Comparison of ENCODE assay signal across 20 cellular contexts in genomic region chr10:31074357-31075065, GRCh38. TPM values are rescaled to one million over a fixed set of nuclear protein-coding genes. Genes with fewer than 3 reads are reported as not detected.
DNase-seq lines count a peak whose midpoint lies in the region; ATAC-seq, FAIRE-seq and TF ChIP-seq lines count a peak whose summit lies in the region.
"Had no signal": no experiment of that assay in that cellular context is flagged by ENCODE, and none has a peak within 500 bp of the region (broad histone marks: within the 10 kb centered on the region; RNA-seq: fewer than 3 reads in every experiment).

No MANE protein-coding gene starts in this region.

- H3K4me2 ChIP-seq in H9 (ENCODE audit: insufficient read depth, insufficient read length, low read length) = no peak overlapping the region

- no peak overlapping the region for H4K91ac ChIP-seq in H9 (ENCODE audit: insufficient read length, low read depth, low read length)

- H3K4me1 Mint-ChIP-seq in H9 (peaks cover 23 to 31% of the 10 kb centered on the region in 2 experiments), T-helper 17 cell (no peaks in the 10 kb centered on the region), glutamatergic neuron (ENCODE audit: low read depth, unreplicated experiment) (peaks cover 16% of the 10 kb centered on the region)
- H3K4me1 Mint-ChIP-seq in stimulated activated memory B cell treated with anti-CD40 and anti-IgM and Interleukin-4, amounts not matched to agents 10 μg/mL and 1 μg/mL and 100 μg/mL, for 72 hours = no peaks in the 10 kb centered on the region
- H3K4me1 Mint-ChIP-seq: B cell had no signal

- H3K79me2 ChIP-seq in H9 (ENCODE audit: insufficient read depth, low read length) = no peaks in the 10 kb centered on the region

- no peak overlapping the region for H2BK12ac ChIP-seq in H9 (ENCODE audit: insufficient read length, low read depth, low read length)

- H3K9me3 Mint-ChIP-seq in H9 (peaks cover 0 to 2% of the 10 kb centered on the region in 2 experiments; a peak in 2 of 5 replicates), glutamatergic neuron (ENCODE audit: unreplicated experiment) (no peaks in the 10 kb centered on the region)
- no peaks in the 10 kb centered on the region for H3K9me3 Mint-ChIP-seq in stimulated activated memory B cell treated with anti-CD40 and anti-IgM and Interleukin-4, amounts not matched to agents 10 μg/mL and 1 μg/mL and 100 μg/mL, for 72 hours
- H3K9me3 Mint-ChIP-seq: activated T-helper 1 cell treated with anti-CD3 and anti-CD28 coated beads, Interleukin-12 subunit alpha, Interleukin-12 subunit beta, Interleukin-2, Interleukin-4 antibody, amounts not matched to agents 30 ng/mL and 10 ng/mL and 1 ng/mL, durations not matched to agents 14 hours and 24 hours and 36 hours had no signal

- no peak for FAIRE-seq in frontal cortex (lab: Jason Lieb, UNC)
- FAIRE-seq: GM19239 had no signal

- H2BK20ac ChIP-seq in H9 (ENCODE audit: low read depth, low read length, poor library complexity, severe bottlenecking) = no peak overlapping the region

- H2BK15ac ChIP-seq in H9 (ENCODE audit: low read depth, low read length) = no peak overlapping the region

- H3K23ac ChIP-seq in H9 (ENCODE audit: insufficient read length, low read depth, low read length) = no peak overlapping the region

- no peak overlapping the region for H3T11ph ChIP-seq in H9 (ENCODE audit: low read length)

- H3K4me3 Mint-ChIP-seq in H9 (no peak overlapping the region), T-helper 17 cell (no peak overlapping the region), glutamatergic neuron (ENCODE audit: unreplicated experiment) (peak overlapping the region; percentile 26)
- H3K4me3 Mint-ChIP-seq in stimulated activated memory B cell treated with anti-CD40 and anti-IgM and Interleukin-4, amounts not matched to agents 10 μg/mL and 1 μg/mL and 100 μg/mL, for 72 hours = no peak overlapping the region
- H3K4me3 Mint-ChIP-seq: activated T-helper 1 cell treated with anti-CD3 and anti-CD28 coated beads, Interleukin-12 subunit alpha, Interleukin-12 subunit beta, Interleukin-2, Interleukin-4 antibody, amounts not matched to agents 30 ng/mL and 10 ng/mL and 1 ng/mL, durations not matched to agents 14 hours and 24 hours and 36 hours; B cell had no signal

- no peak overlapping the region for H3K18ac ChIP-seq in H9 (ENCODE audit: insufficient read length, low read depth, low read length)

- H4K20me1 ChIP-seq in H9 (ENCODE audit: control insufficient read depth, insufficient read depth, insufficient read length) = no peaks in the 10 kb centered on the region

- H3K4ac ChIP-seq in H9 (ENCODE audit: low read depth, low read length) = no peak overlapping the region

- no peak for ATAC-seq in T-helper 17 cell
- peak; percentile 21 for ATAC-seq in stimulated activated memory B cell treated with anti-CD40 and anti-IgM and Interleukin-4, amounts not matched to agents 10 μg/mL and 1 μg/mL and 100 μg/mL, for 72 hours
- ATAC-seq: HCT116, right lobe of liver had no signal

- peak overlapping the region; percentile 10 to 70 (median 60); a peak in 4 of 7 replicates for H3K27ac Mint-ChIP-seq in H9
- peak overlapping the region; percentile 62 for H3K27ac Mint-ChIP-seq in T-helper 17 cell
- H3K27ac Mint-ChIP-seq in glutamatergic neuron (ENCODE audit: unreplicated experiment) = peak overlapping the region; percentile 77
- no peak overlapping the region for H3K27ac Mint-ChIP-seq in stimulated activated memory B cell treated with anti-CD40 and anti-IgM and Interleukin-4, amounts not matched to agents 10 μg/mL and 1 μg/mL and 100 μg/mL, for 72 hours
- H3K27ac Mint-ChIP-seq: activated T-helper 1 cell treated with anti-CD3 and anti-CD28 coated beads, Interleukin-12 subunit alpha, Interleukin-12 subunit beta, Interleukin-2, Interleukin-4 antibody, amounts not matched to agents 30 ng/mL and 10 ng/mL and 1 ng/mL, durations not matched to agents 14 hours and 24 hours and 36 hours; B cell had no signal

- no peak overlapping the region for H2AFZ ChIP-seq in H9 (ENCODE audit: low read length)

- H3K79me1 ChIP-seq in H9 (ENCODE audit: insufficient read depth, low read depth, low read length, poor library complexity, severe bottlenecking) = no peaks in the 10 kb centered on the region

- TF ChIP-seq CTCF in H9 (conservative IDR thresholded peaks at IDR 0.05) (no peak), glutamatergic neuron (IDR thresholded peaks at IDR 0.05; ENCODE audit: partially characterized antibody, unreplicated experiment) (no peak)

- no peaks in the 10 kb centered on the region for H3K23me2 ChIP-seq in H9 (ENCODE audit: insufficient read length, low read depth, low read length, poor library complexity, severe bottlenecking)

- peaks cover 0 to 4% (median 0%) of the 10 kb centered on the region in 3 experiments; a peak in 1 of 7 replicates for H3K36me3 Mint-ChIP-seq in H9 (ENCODE audit: insufficient read depth in 1 of 3, low read depth in 3 of 3)
- peaks cover 2% of the 10 kb centered on the region for H3K36me3 Mint-ChIP-seq in T-helper 17 cell (ENCODE audit: low read depth)
- no peaks in the 10 kb centered on the region for H3K36me3 Mint-ChIP-seq in glutamatergic neuron (ENCODE audit: unreplicated experiment)
- no peaks in the 10 kb centered on the region for H3K36me3 Mint-ChIP-seq in stimulated activated memory B cell treated with anti-CD40 and anti-IgM and Interleukin-4, amounts not matched to agents 10 μg/mL and 1 μg/mL and 100 μg/mL, for 72 hours

- no peak overlapping the region for H2BK5ac ChIP-seq in H9 (ENCODE audit: insufficient read length, low read length)

- H3K9me3 ChIP-seq in H9 (ENCODE audit: control insufficient read depth, low read depth, low read length) (no peaks in the 10 kb centered on the region), T-helper 17 cell (ENCODE audit: control insufficient read depth, low read length, poor library complexity, severe bottlenecking) (no peaks in the 10 kb centered on the region)
- H3K9me3 ChIP-seq: right lobe of liver had no signal

- DNase-seq in H9 = no peak
- DNase-seq in T-helper 17 cell = no peak
- no peak for DNase-seq in glutamatergic neuron
- no peak for DNase-seq in NCI-H510A treated with DMSO at 0.1 percent for 48 hours (lab: John Stamatoyannopoulos, UW)
- DNase-seq in frontal cortex (ENCODE audit: low spot score in 2 of 2) = no peak
- DNase-seq in central memory CD4-positive, alpha-beta T cell = no peak
- DNase-seq: activated CD4-positive, alpha-beta T cell treated with anti-CD3 and anti-CD28 coated beads for 1 hour; caudate nucleus; hippocampal formation; islet precursor cell; midbrain; NCI-H1105; NCI-H2107; right lobe of liver; T1000 had no signal

- no peaks in the 10 kb centered on the region for H3K27me3 Mint-ChIP-seq in H9 (ENCODE audit: low read depth)
- peaks cover 64% of the 10 kb centered on the region for H3K27me3 Mint-ChIP-seq in T-helper 17 cell
- H3K27me3 Mint-ChIP-seq in glutamatergic neuron (ENCODE audit: unreplicated experiment) = no peaks in the 10 kb centered on the region
- peaks cover 30% of the 10 kb centered on the region for H3K27me3 Mint-ChIP-seq in stimulated activated memory B cell treated with anti-CD40 and anti-IgM and Interleukin-4, amounts not matched to agents 10 μg/mL and 1 μg/mL and 100 μg/mL, for 72 hours

- no peak overlapping the region for H3K27ac ChIP-seq in H9 (ENCODE audit: insufficient read length, low read depth, low read length)
- H3K27ac ChIP-seq: right lobe of liver had no signal

- no peak overlapping the region for H3K14ac ChIP-seq in H9 (ENCODE audit: insufficient read depth, low read length)

- no CpG with 5 or more reads among the region's 7 CpGs for WGBS in H9 (ENCODE audit: extremely low coverage, insufficient read length, low lambda C conversion rate)

- no peaks in the 10 kb centered on the region; the same call in 1 of the 2 replicates for H3K27me3 ChIP-seq in H9 (ENCODE audit: insufficient read depth, low read length)
- H3K27me3 ChIP-seq: right lobe of liver had no signal

- H2BK120ac ChIP-seq in H9 (ENCODE audit: low read depth, low read length, poor library complexity, severe bottlenecking) = no peak overlapping the region

- H3K4me1 ChIP-seq in H9 (ENCODE audit: insufficient read depth, low read length) = peaks cover 6% of the 10 kb centered on the region; the same call in 1 of the 2 replicates
- H3K4me1 ChIP-seq: right lobe of liver had no signal

- H4K5ac ChIP-seq in H9 (ENCODE audit: insufficient read length, low read depth, low read length) = no peak overlapping the region

- H2AK5ac ChIP-seq in H9 (ENCODE audit: insufficient read length, low read length) = no peak overlapping the region

- H3K56ac ChIP-seq in H9 (ENCODE audit: insufficient read length, low read depth, low read length) = no peak overlapping the region

- no peak overlapping the region for H4K8ac ChIP-seq in H9 (replicated peaks; ENCODE audit: insufficient read length, low read depth, low read length)

- H3K9ac ChIP-seq in H9 (ENCODE audit: extremely low read depth, insufficient read length, low read length) = no peak overlapping the region

RNA-seq across cellular contexts. Expression of gene ZNF438, which starts 42.8 kb away (rescaled TPM):
- 0.83 and 0.97 TPM in 2 replicates for total RNA-seq in H9 (2021)
- total RNA-seq in T-helper 17 cell = 1 to 10 TPM; 3.1 to 3.7 TPM
- 3.5 TPM for total RNA-seq in glutamatergic neuron (ENCODE audit: unreplicated experiment)
- total RNA-seq in frontal cortex = 2.9 TPM
